Comparison of ENCODE assay signal across 8 cellular contexts in genomic region chr9:35660966-35661413, GRCh38. TPM values are rescaled to one million over a fixed set of nuclear protein-coding genes. Genes with fewer than 3 reads are reported as not detected.
DNase-seq lines count a peak whose midpoint lies in the region; ATAC-seq, FAIRE-seq and TF ChIP-seq lines count a peak whose summit lies in the region.

No MANE protein-coding gene starts in this region.

- peak; percentile 21 to 57; a peak in 3 of 4 replicates for TF ChIP-seq RAD21 in K562 (CRISPR knock-in tag; conservative IDR thresholded peaks at IDR 0.05 in 1 of 2, IDR thresholded peaks at IDR 0.05 in 1 of 2)

- H3K79me2 ChIP-seq in K562 (ENCODE audit: control insufficient read depth, insufficient read depth, low read length): peaks cover 26% of the 10 kb centered on the region

- peak overlapping the region in 1 of 2 experiments; percentile 32; a peak in 1 of 4 replicates for H3K9ac ChIP-seq in K562 (ENCODE audit: insufficient read depth in 1 of 2, low read depth in 2 of 2, low read length in 2 of 2)

- H3K9me1 ChIP-seq in K562 (ENCODE audit: control insufficient read depth, insufficient read depth, low read length): no peaks in the 10 kb centered on the region

- H3K4me1 Mint-ChIP-seq in memory B cell: peaks cover 41% of the 10 kb centered on the region

- peaks cover 36% of the 10 kb centered on the region; the same call in 2 of the 3 replicates for H3K36me3 ChIP-seq in K562 (ENCODE audit: control insufficient read depth, insufficient read depth, low read length)

- ATAC-seq in K562 (no peak), memory B cell (ENCODE audit: low read depth) (no peak), GM18907 (IDR thresholded peaks at IDR 0.05; ENCODE audit: unreplicated experiment) (no peak), HG03039 (IDR thresholded peaks at IDR 0.05; ENCODE audit: unreplicated experiment) (no peak)

- peak; percentile 52 for TF ChIP-seq CTCF in AG04449 (IDR thresholded peaks at IDR 0.05; ENCODE audit: insufficient read depth, low read length, missing control alignments)
- peak; percentile 35 to 64 (median 46); a peak in 5 of 6 replicates for TF ChIP-seq CTCF in K562 (IDR thresholded peaks at IDR 0.05 in 2 of 3, conservative IDR thresholded peaks at IDR 0.05 in 1 of 3; ENCODE audit: insufficient read depth in 2 of 3, low read depth in 1 of 3, low read length in 3 of 3)

- H3K9me3 ChIP-seq in K562 (replicated peaks; ENCODE audit: control insufficient read depth, insufficient read depth, low read depth, low read length): no peaks in the 10 kb centered on the region

- H3K4me3 ChIP-seq in AG04449 (ENCODE audit: low read depth, low read length) (no peak overlapping the region), K562 (no peak overlapping the region)

- peak; percentile 69 for FAIRE-seq in K562 (lab: Jason Lieb, UNC)
- no peak for FAIRE-seq in GM12892 (lab: Jason Lieb, UNC)
- no peak for FAIRE-seq in GM12891 (lab: Jason Lieb, UNC)

- no peaks in the 10 kb centered on the region for H3K27me3 ChIP-seq in K562 (ENCODE audit: control insufficient read depth in 2 of 2, insufficient read depth in 2 of 2, low read length in 2 of 2)

- no peaks in the 10 kb centered on the region for H3K27me3 Mint-ChIP-seq in memory B cell

- no peaks in the 10 kb centered on the region for H4K20me1 ChIP-seq in K562 (replicated peaks; ENCODE audit: control insufficient read depth, insufficient read depth, low read length)

- CTCF ChIA-PET in AG04449 (lab: Yijun Ruan, JAX) (interaction anchor here (0.7 to 11.9 kb wide), 30 partner anchors 9 to 221 kb away, joined by 3 to 148 read pairs (median 6); partner anchors contain the start of genes CA9, CREB3, GBA2 and HINT2), K562 (lab: Yijun Ruan, JAX; ENCODE audit: low intra/inter-chr PET ratio) (no interaction called here)

- in situ Hi-C loops in K562 (cut with MboI): no loop called here

- DNase-seq in AG04449 (ENCODE audit: low read depth, low spot score): no peak
- DNase-seq in H4 (ENCODE audit: low spot score): peak; percentile 53
- DNase-seq in K562 (ENCODE audit: extremely low read depth in 1 of 4, low spot score in 3 of 4): peak in 1 of 4 experiments; percentile 41
- no peak for DNase-seq in memory B cell (ENCODE audit: low spot score in 2 of 2)
- DNase-seq in GM12892 (ENCODE audit: insufficient read length): no peak
- DNase-seq in GM12891 (ENCODE audit: insufficient read length, low spot score): no peak

- intact Hi-C loops in K562 (cut with micrococcal nuclease): loop anchor here (10.0 kb wide), 1 partner anchor 154 kb away; the partner anchor contains the start of genes HINT2 and SPAG8

- peaks cover 7% of the 10 kb centered on the region for H3K36me3 Mint-ChIP-seq in memory B cell

- no peak overlapping the region for H3K4me2 ChIP-seq in K562 (ENCODE audit: insufficient read depth, low read length)

- H3K27ac Mint-ChIP-seq in memory B cell: peak overlapping the region; percentile 13

- H3K4me1 ChIP-seq in K562 (replicated peaks in 1 of 2; ENCODE audit: control insufficient read depth in 2 of 2, insufficient read depth in 2 of 2, low read length in 2 of 2): peaks cover 24 to 38% of the 10 kb centered on the region in 2 experiments

- POLR2A ChIA-PET in AG04449 (lab: Yijun Ruan, JAX): interaction anchor here (1.2 to 2.5 kb wide), 3 partner anchors 28 to 68 kb away, joined by 3 to 17 read pairs (median 9); partner anchors contain the start of gene TPM2
- POLR2A ChIA-PET in K562 (lab: Yijun Ruan, JAX): interaction anchor here (0.6 to 1.5 kb wide), 14 partner anchors 13 to 377 kb away, joined by 3 to 5 read pairs (median 3); partner anchors contain the start of genes CREB3, HINT2, RGP1 and TLN1

- 45% methylated on average over 9 of the region's 9 CpGs for WGBS in K562 (ENCODE audit: insufficient coverage, low coverage, missing lambda C conversion rate)

- H3K27ac ChIP-seq in K562 (ENCODE audit: extremely low read depth, low read depth, low read length): peak overlapping the region; percentile 40; the same call in 2 of the 3 replicates

- no TSS peak for BruUV-seq in K562 (replicated peaks; lab: Mats Ljungman, UMichigan)

- H2AFZ ChIP-seq in K562 (ENCODE audit: low read depth, low read length): no peak overlapping the region

- no peaks in the 10 kb centered on the region for H3K9me3 Mint-ChIP-seq in memory B cell

- no peak for TF ChIP-seq EP300 in K562 (IDR thresholded peaks at IDR 0.05; ENCODE audit: low read length)

- TF ChIP-seq POLR2A in K562 (conservative IDR thresholded peaks at IDR 0.05) (no peak), GM12892 (IDR thresholded peaks at IDR 0.05; ENCODE audit: low read depth, low read length) (no peak), GM12891 (IDR thresholded peaks at IDR 0.05; ENCODE audit: low read depth, low read length) (no peak)

- H3K4me3 Mint-ChIP-seq in memory B cell: no peak overlapping the region

RNA-seq across cellular contexts. Expression of gene CCDC107, which starts 2.9 kb away (rescaled TPM):
- total RNA-seq in H4 (2014; rRNA removed; shearing (Covaris generic)): 6.3 and 7.9 TPM in 2 replicates
- total RNA-seq in K562 (2011; cell fraction: chromatin; rRNA removed; ENCODE audit: low replicate concordance): 5.7 and 12.2 TPM in 2 replicates
- total RNA-seq in K562 (2011; cell fraction: nucleolus; rRNA removed): 13.5 and 13.7 TPM in 2 replicates
- total RNA-seq in K562 (2011; cell fraction: nucleoplasm; rRNA removed): 9.7 and 11.8 TPM in 2 replicates
- 8.1 and 10.8 TPM in 2 replicates for total RNA-seq in K562 (2014; rRNA removed)
- total RNA-seq in K562 (2014; rRNA removed; fragmentation: Illumina TruSeq; extraction: Trizol): 3.5 and 4.2 TPM in 2 replicates
- total RNA-seq in K562 (2015; rRNA removed; fragmentation: Illumina TruSeq; extraction: Trizol): 6.0 and 6.1 TPM in 2 replicates
- total RNA-seq in K562 (2021): 7.0 and 9.7 TPM in 2 replicates
- polyA plus RNA-seq in K562 (2011; rRNA removed): 6.6 and 7.7 TPM in 2 replicates
- 7.4 and 13.4 TPM in 2 replicates for polyA plus RNA-seq in K562 (2011; cell fraction: cytosol; rRNA removed)
- 9.8 and 11.3 TPM in 2 replicates for polyA plus RNA-seq in K562 (2011; cell fraction: nucleus; rRNA removed)
- polyA plus RNA-seq in K562 (2012): 6.8 and 9.9 TPM in 2 replicates
- 4.7 and 5.1 TPM in 2 replicates for polyA plus RNA-seq in K562 (2014; fragmentation: Illumina TruSeq; extraction: Trizol)
- polyA plus RNA-seq in K562 (2014; fragmentation: Nextera tagmentation; extraction: Ambion mirVana): under 1 TPM in 1 of 2 experiments, not detected in 1; 0.35 TPM
- polyA plus RNA-seq in K562 (2014; rRNA removed): 9.9 and 11.3 TPM in 2 replicates
- 2.0 and 3.0 TPM in 2 replicates for polyA minus RNA-seq in K562 (2011; rRNA and poly(A)+ RNA removed)
- polyA minus RNA-seq in K562 (2011; cell fraction: cytosol; rRNA and poly(A)+ RNA removed): 2.2 and 4.6 TPM in 2 replicates
- 4.2 and 5.2 TPM in 2 replicates for polyA minus RNA-seq in K562 (2011; cell fraction: nucleus; rRNA and poly(A)+ RNA removed)
- polyA plus RNA-seq in GM12892 (2012; ENCODE audit: missing spikeins): 12.7 TPM
- 14.3 TPM for polyA plus RNA-seq in GM12891 (2012; ENCODE audit: low read depth, missing spikeins)

RNA-seq across cellular contexts. Expression of gene RMRP, which starts 3.2 kb away (rescaled TPM):
- 4,639 and 15,849 TPM in 2 replicates for total RNA-seq in H4 (2014; rRNA removed; shearing (Covaris generic))
- 2,409 and 13,688 TPM in 2 replicates for total RNA-seq in K562 (2011; cell fraction: chromatin; rRNA removed; ENCODE audit: low replicate concordance)
- total RNA-seq in K562 (2011; cell fraction: nucleolus; rRNA removed): 206,583 and 250,153 TPM in 2 replicates
- 28,297 and 120,670 TPM in 2 replicates for total RNA-seq in K562 (2011; cell fraction: nucleoplasm; rRNA removed)
- total RNA-seq in K562 (2014; rRNA removed) (32,097 and 89,974 TPM in 2 replicates), K562 (2014; rRNA removed; fragmentation: Illumina TruSeq; extraction: Trizol) (175 and 799 TPM in 2 replicates), K562 (2015; rRNA removed; fragmentation: Illumina TruSeq; extraction: Trizol) (29,003 and 31,020 TPM in 2 replicates), K562 (2021) (25,789 and 26,070 TPM in 2 replicates)
- polyA plus RNA-seq in K562 (2011; rRNA removed) (30.6 and 75.7 TPM in 2 replicates), K562 (2014; fragmentation: Illumina TruSeq; extraction: Trizol) (not detected in 2 replicates), K562 (2014; fragmentation: Nextera tagmentation; extraction: Ambion mirVana) (not detected), K562 (2014; rRNA removed) (968 and 2,315 TPM in 2 replicates)
- 259 and 413 TPM in 2 replicates for polyA plus RNA-seq in K562 (2011; cell fraction: cytosol; rRNA removed)
- 1,135 and 1,314 TPM in 2 replicates for polyA plus RNA-seq in K562 (2011; cell fraction: nucleus; rRNA removed)
- 26.0 and 33.8 TPM in 2 replicates for polyA plus RNA-seq in K562 (2012)
- polyA minus RNA-seq in K562 (2011; rRNA and poly(A)+ RNA removed): 12,492 and 15,730 TPM in 2 replicates
- 24,287 and 37,114 TPM in 2 replicates for polyA minus RNA-seq in K562 (2011; cell fraction: cytosol; rRNA and poly(A)+ RNA removed)
- polyA minus RNA-seq in K562 (2011; cell fraction: nucleus; rRNA and poly(A)+ RNA removed): 96,449 and 361,724 TPM in 2 replicates
- not detected for polyA plus RNA-seq in GM12892 (2012; ENCODE audit: missing spikeins)
- 9.2 TPM for polyA plus RNA-seq in GM12891 (2012; ENCODE audit: low read depth, missing spikeins)

RNA-seq across cellular contexts. Expression of gene ARHGEF39, which starts 4.0 kb away (rescaled TPM):
- total RNA-seq in H4 (2014; rRNA removed; shearing (Covaris generic)): 16.9 and 44.9 TPM in 2 replicates
- 35.7 and 63.9 TPM in 2 replicates for total RNA-seq in K562 (2011; cell fraction: chromatin; rRNA removed; ENCODE audit: low replicate concordance)
- total RNA-seq in K562 (2011; cell fraction: nucleolus; rRNA removed): 41.4 and 45.8 TPM in 2 replicates
- total RNA-seq in K562 (2011; cell fraction: nucleoplasm; rRNA removed): 37.0 and 37.6 TPM in 2 replicates
- total RNA-seq in K562 (2014; rRNA removed) (7.6 and 7.7 TPM in 2 replicates), K562 (2014; rRNA removed; fragmentation: Illumina TruSeq; extraction: Trizol) (10.0 and 12.0 TPM in 2 replicates), K562 (2015; rRNA removed; fragmentation: Illumina TruSeq; extraction: Trizol) (12.7 and 12.9 TPM in 2 replicates), K562 (2021) (15.1 and 16.1 TPM in 2 replicates)
- polyA plus RNA-seq in K562 (2011; rRNA removed) (20.7 and 20.8 TPM in 2 replicates), K562 (2014; fragmentation: Illumina TruSeq; extraction: Trizol) (19.6 and 21.7 TPM in 2 replicates), K562 (2014; fragmentation: Nextera tagmentation; extraction: Ambion mirVana) (1 to 10 TPM; 2.8 to 5.5 TPM), K562 (2014; rRNA removed) (17.2 and 21.7 TPM in 2 replicates)
- polyA plus RNA-seq in K562 (2011; cell fraction: cytosol; rRNA removed): 16.1 and 21.4 TPM in 2 replicates
- 50.2 and 64.3 TPM in 2 replicates for polyA plus RNA-seq in K562 (2011; cell fraction: nucleus; rRNA removed)
- 9.6 and 15.8 TPM in 2 replicates for polyA plus RNA-seq in K562 (2012)
- polyA minus RNA-seq in K562 (2011; rRNA and poly(A)+ RNA removed): 11.9 and 12.1 TPM in 2 replicates
- 10.7 and 12.1 TPM in 2 replicates for polyA minus RNA-seq in K562 (2011; cell fraction: cytosol; rRNA and poly(A)+ RNA removed)
- polyA minus RNA-seq in K562 (2011; cell fraction: nucleus; rRNA and poly(A)+ RNA removed): 16.8 and 19.7 TPM in 2 replicates
- polyA plus RNA-seq in GM12892 (2012; ENCODE audit: missing spikeins): 8.6 TPM
- 7.9 TPM for polyA plus RNA-seq in GM12891 (2012; ENCODE audit: low read depth, missing spikeins)

RNA-seq across cellular contexts. Expression of gene SIT1, which starts 10.3 kb away (rescaled TPM):
- total RNA-seq in H4 (2014; rRNA removed; shearing (Covaris generic)): not detected in 2 replicates
- total RNA-seq in K562 (2011; cell fraction: chromatin; rRNA removed; ENCODE audit: low replicate concordance): not detected in 2 replicates
- total RNA-seq in K562 (2011; cell fraction: nucleolus; rRNA removed): not detected in 2 replicates
- total RNA-seq in K562 (2011; cell fraction: nucleoplasm; rRNA removed): not detected in 2 replicates
- not detected in 2 replicates for total RNA-seq in K562 (2014; rRNA removed)
- total RNA-seq in K562 (2014; rRNA removed; fragmentation: Illumina TruSeq; extraction: Trizol): not detected in 2 replicates
- not detected in 2 replicates for total RNA-seq in K562 (2015; rRNA removed; fragmentation: Illumina TruSeq; extraction: Trizol)
- total RNA-seq in K562 (2021): 0.16 TPM in 1 of 2 replicates, not detected in the other
- polyA plus RNA-seq in K562 (2011; rRNA removed): not detected in 2 replicates
- polyA plus RNA-seq in K562 (2011; cell fraction: cytosol; rRNA removed): not detected in 2 replicates
- 0.14 TPM in 1 of 2 replicates, not detected in the other for polyA plus RNA-seq in K562 (2011; cell fraction: nucleus; rRNA removed)
- 0.11 TPM in 1 of 2 replicates, not detected in the other for polyA plus RNA-seq in K562 (2012)
- polyA plus RNA-seq in K562 (2014; fragmentation: Illumina TruSeq; extraction: Trizol): not detected in 2 replicates
- polyA plus RNA-seq in K562 (2014; fragmentation: Nextera tagmentation; extraction: Ambion mirVana): not detected
- 0.13 TPM in 1 of 2 replicates, not detected in the other for polyA plus RNA-seq in K562 (2014; rRNA removed)
- polyA minus RNA-seq in K562 (2011; rRNA and poly(A)+ RNA removed): not detected in 2 replicates
- not detected in 2 replicates for polyA minus RNA-seq in K562 (2011; cell fraction: cytosol; rRNA and poly(A)+ RNA removed)
- not detected in 2 replicates for polyA minus RNA-seq in K562 (2011; cell fraction: nucleus; rRNA and poly(A)+ RNA removed)
- polyA plus RNA-seq in GM12892 (2012; ENCODE audit: missing spikeins): 24.3 TPM
- polyA plus RNA-seq in GM12891 (2012; ENCODE audit: low read depth, missing spikeins): 122 TPM

RNA-seq across cellular contexts. Expression of gene CA9, which starts 12.7 kb away (rescaled TPM):
- 1.3 and 2.1 TPM in 2 replicates for total RNA-seq in H4 (2014; rRNA removed; shearing (Covaris generic))
- total RNA-seq in K562 (2011; cell fraction: chromatin; rRNA removed; ENCODE audit: low replicate concordance): 3.0 and 11.1 TPM in 2 replicates
- total RNA-seq in K562 (2011; cell fraction: nucleolus; rRNA removed): 11.6 and 14.5 TPM in 2 replicates
- 8.3 and 12.4 TPM in 2 replicates for total RNA-seq in K562 (2011; cell fraction: nucleoplasm; rRNA removed)
- total RNA-seq in K562 (2014; rRNA removed) (0.36 and 0.45 TPM in 2 replicates), K562 (2014; rRNA removed; fragmentation: Illumina TruSeq; extraction: Trizol) (not detected in 2 replicates), K562 (2015; rRNA removed; fragmentation: Illumina TruSeq; extraction: Trizol) (not detected in 2 replicates), K562 (2021) (0.63 and 0.73 TPM in 2 replicates)
- polyA plus RNA-seq in K562 (2011; rRNA removed) (10.6 and 13.0 TPM in 2 replicates), K562 (2014; fragmentation: Illumina TruSeq; extraction: Trizol) (0.15 and 0.24 TPM in 2 replicates), K562 (2014; fragmentation: Nextera tagmentation; extraction: Ambion mirVana) (not detected), K562 (2014; rRNA removed) (0.60 TPM in 1 of 2 replicates, not detected in the other)
- 9.3 and 13.2 TPM in 2 replicates for polyA plus RNA-seq in K562 (2011; cell fraction: cytosol; rRNA removed)
- polyA plus RNA-seq in K562 (2011; cell fraction: nucleus; rRNA removed): 9.5 and 15.2 TPM in 2 replicates
- polyA plus RNA-seq in K562 (2012): 2.4 and 2.7 TPM in 2 replicates
- 1.4 and 1.5 TPM in 2 replicates for polyA minus RNA-seq in K562 (2011; rRNA and poly(A)+ RNA removed)
- polyA minus RNA-seq in K562 (2011; cell fraction: cytosol; rRNA and poly(A)+ RNA removed): 3.1 and 4.2 TPM in 2 replicates
- polyA minus RNA-seq in K562 (2011; cell fraction: nucleus; rRNA and poly(A)+ RNA removed): 0.78 and 1.2 TPM in 2 replicates
- 2.0 TPM for polyA plus RNA-seq in GM12892 (2012; ENCODE audit: missing spikeins)
- 0.27 TPM for polyA plus RNA-seq in GM12891 (2012; ENCODE audit: low read depth, missing spikeins)
